Comparison of ENCODE assay signal across 15 cellular contexts in the genomic region with DNA sequence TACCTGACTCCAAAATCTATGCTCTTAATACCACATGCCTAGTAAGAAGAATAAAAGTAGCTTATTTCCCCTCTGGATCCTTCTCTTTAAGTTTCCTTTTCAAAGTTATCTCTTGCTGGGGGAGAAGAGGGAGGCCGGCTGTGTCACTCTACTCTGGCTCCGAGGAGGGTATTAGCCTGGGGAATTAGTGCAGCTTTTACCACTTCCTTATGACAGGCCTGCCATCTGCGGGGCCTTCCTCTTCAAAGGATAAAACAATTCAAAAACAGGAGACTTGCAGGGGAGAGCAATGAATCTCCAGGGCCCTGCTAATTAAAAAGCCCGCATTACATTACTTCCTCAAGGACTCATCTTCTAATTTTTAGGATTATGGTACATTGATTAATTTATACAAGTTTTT.
"Had no signal": no experiment of that assay in that cellular context is flagged by ENCODE, and none has a peak within 500 bp of the region (broad histone marks: within the 10 kb centered on the region; RNA-seq: fewer than 3 reads in every experiment).

No MANE protein-coding gene starts in this region.

- H3K4me1 ChIP-seq: gastrocnemius medialis had no signal

- DNase-seq: activated CD4-positive, alpha-beta T cell treated with anti-CD3 and anti-CD28 coated beads, Interleukin-2, amount 10 ng/mL, durations not matched to agents 24 days and 14 days; activated CD8-positive, alpha-beta T cell treated with anti-CD3 and anti-CD28 coated beads for 36 hours; activated naive CD4-positive, alpha-beta T cell treated with anti-CD3 and anti-CD28 coated beads, Interleukin-2, amount 50 U/mL, for 16 hours; activated T-cell treated with anti-CD3 and anti-CD28 coated beads, Interleukin-2, amount 50 U/mL, for 4 hours; aorta; brain microvascular endothelial cell; cortex of kidney; effector CD4-positive, alpha-beta T cell; gastrocnemius medialis; kidney; ovary; stimulated activated CD8-positive, alpha-beta memory T cell treated with anti-CD3 and anti-CD28 coated beads, Interleukin-4, amount 100 ng/mL, for 48 hours; stimulated activated naive CD4-positive, alpha-beta T cell; T1000 had no signal

- H3K27ac ChIP-seq: brain microvascular endothelial cell, gastrocnemius medialis, ovary had no signal

- H3K27me3 ChIP-seq: brain microvascular endothelial cell, gastrocnemius medialis, ovary had no signal

- H3K4me3 ChIP-seq: gastrocnemius medialis, lung, ovary had no signal

- H3K36me3 ChIP-seq: brain microvascular endothelial cell, gastrocnemius medialis, ovary had no signal

- H3K9me3 ChIP-seq: gastrocnemius medialis, ovary had no signal
